ENCODE assay signal across 1 cellular context in genomic region chr19:15072930-15073647, GRCh38.
TF ChIP-seq lines count a peak whose summit lies in the region.

No MANE protein-coding gene starts in this region.

TF ChIP-seq in HepG2, 621 proteins besides CTCF, POLR2A, EP300 and RAD21 (continued from another document and continues in another):
- no peak for TF ChIP-seq PRMT3 (CRISPR knock-in tag; IDR thresholded peaks at IDR 0.05; ENCODE audit: borderline replicate concordance, low read depth)
- TF ChIP-seq FOXA1 (IDR thresholded peaks at IDR 0.05) = no peak
- TF ChIP-seq FOXA1 (CRISPR knock-in tag; IDR thresholded peaks at IDR 0.05) = no peak
- no peak for TF ChIP-seq ZNF160 (CRISPR knock-in tag; IDR thresholded peaks at IDR 0.05)
- TF ChIP-seq SP2 (CRISPR knock-in tag; IDR thresholded peaks at IDR 0.05) = no peak
- 0 out of 2 replicates have a peak, but pooled peaks have one; percentile 30 for TF ChIP-seq SPEN (CRISPR knock-in tag; IDR thresholded peaks at IDR 0.05; ENCODE audit: low read depth)
- no peak for TF ChIP-seq GPBP1L1 (CRISPR knock-in tag; IDR thresholded peaks at IDR 0.05)
- peak; percentile 61; the same call in 1 of the 2 replicates for TF ChIP-seq ZNF556 (CRISPR knock-in tag; IDR thresholded peaks at IDR 0.05; ENCODE audit: borderline replicate concordance)
- peak; percentile 56; the same call in 1 of the 2 replicates for TF ChIP-seq SKIL (CRISPR knock-in tag; IDR thresholded peaks at IDR 0.05; ENCODE audit: borderline replicate concordance)
- no peak for TF ChIP-seq JDP2 (CRISPR knock-in tag; IDR thresholded peaks at IDR 0.05; ENCODE audit: borderline replicate concordance)
- no peak for TF ChIP-seq ZKSCAN5 (CRISPR knock-in tag; IDR thresholded peaks at IDR 0.05)
- no peak for TF ChIP-seq HNRNPLL (IDR thresholded peaks at IDR 0.05; ENCODE audit: low read depth, low read length, poor library complexity, severe bottlenecking)
- TF ChIP-seq ZNF605 (CRISPR knock-in tag; IDR thresholded peaks at IDR 0.05) = peak; percentile 22; the same call in 1 of the 2 replicates
- TF ChIP-seq ARID5B (CRISPR knock-in tag; IDR thresholded peaks at IDR 0.05) = peak; percentile 29; the same call in 1 of the 2 replicates
- TF ChIP-seq PAXIP1 (CRISPR knock-in tag; conservative IDR thresholded peaks at IDR 0.05) = peak; percentile 76
- TF ChIP-seq ZNF354B (CRISPR knock-in tag; IDR thresholded peaks at IDR 0.05) = no peak
- TF ChIP-seq ZNF784 (CRISPR knock-in tag; IDR thresholded peaks at IDR 0.05; ENCODE audit: borderline replicate concordance) = no peak
- peak; percentile 16; the same call in 1 of the 2 replicates for TF ChIP-seq TARDBP (CRISPR knock-in tag; IDR thresholded peaks at IDR 0.05)
- no peak for TF ChIP-seq ZNF225 (CRISPR knock-in tag; IDR thresholded peaks at IDR 0.05)
- peak; percentile 70; the same call in 1 of the 2 replicates for TF ChIP-seq ZNF761 (CRISPR knock-in tag; conservative IDR thresholded peaks at IDR 0.05)
- peak; percentile 36; the same call in 1 of the 2 replicates for TF ChIP-seq NR2F6 (IDR thresholded peaks at IDR 0.05)
- TF ChIP-seq NR2F6 (CRISPR knock-in tag; IDR thresholded peaks at IDR 0.05) = peak; percentile 58; the same call in 1 of the 2 replicates
- TF ChIP-seq RCOR2 (CRISPR knock-in tag; IDR thresholded peaks at IDR 0.05) = 0 out of 2 replicates have a peak, but pooled peaks have one; percentile 22
- peak; percentile 43; the same call in 1 of the 2 replicates for TF ChIP-seq SALL1 (CRISPR knock-in tag; IDR thresholded peaks at IDR 0.05)
- TF ChIP-seq ESRRA (CRISPR knock-in tag; IDR thresholded peaks at IDR 0.05; ENCODE audit: low read depth) = peak; percentile 46; the same call in 1 of the 2 replicates
- 0 out of 2 replicates have a peak, but pooled peaks have one; percentile 36 for TF ChIP-seq ZNF503 (CRISPR knock-in tag; IDR thresholded peaks at IDR 0.05)
- peak; percentile 64 for TF ChIP-seq POGZ (CRISPR knock-in tag; IDR thresholded peaks at IDR 0.05)
- TF ChIP-seq TCF7 (IDR thresholded peaks at IDR 0.05; ENCODE audit: low read depth) = peak; percentile 31; the same call in 1 of the 2 replicates
- TF ChIP-seq ZNF414 (CRISPR knock-in tag; IDR thresholded peaks at IDR 0.05) = no peak
- no peak for TF ChIP-seq PLRG1 (conservative IDR thresholded peaks at IDR 0.05)
- TF ChIP-seq ATF5 (CRISPR knock-in tag; IDR thresholded peaks at IDR 0.05; ENCODE audit: low read depth) = no peak
- no peak for TF ChIP-seq ZFP41 (CRISPR knock-in tag; IDR thresholded peaks at IDR 0.05; ENCODE audit: borderline replicate concordance)
- no peak for TF ChIP-seq DDIT3 (CRISPR knock-in tag; IDR thresholded peaks at IDR 0.05)
- peak; percentile 77; the same call in 1 of the 2 replicates for TF ChIP-seq ETV5 (CRISPR knock-in tag; IDR thresholded peaks at IDR 0.05; ENCODE audit: borderline replicate concordance)
- TF ChIP-seq ZBTB20 (CRISPR knock-in tag; IDR thresholded peaks at IDR 0.05; ENCODE audit: borderline replicate concordance, low read depth) = 0 out of 2 replicates have a peak, but pooled peaks have one; percentile 22
- TF ChIP-seq NFE2L1 (CRISPR knock-in tag; IDR thresholded peaks at IDR 0.05; ENCODE audit: borderline replicate concordance) = no peak
- TF ChIP-seq GABPB1 (CRISPR knock-in tag; IDR thresholded peaks at IDR 0.05) = no peak
- peak; percentile 78 for TF ChIP-seq TEAD3 (CRISPR knock-in tag; optimal IDR thresholded peaks at IDR 0.05; ENCODE audit: borderline replicate concordance)
- no peak for TF ChIP-seq ZNF335 (CRISPR knock-in tag; IDR thresholded peaks at IDR 0.05)
- TF ChIP-seq ZFYVE20 (CRISPR knock-in tag; IDR thresholded peaks at IDR 0.05; ENCODE audit: borderline replicate concordance, low read depth) = no peak
- peak; percentile 35; the same call in 1 of the 2 replicates for TF ChIP-seq ZNF574 (CRISPR knock-in tag; IDR thresholded peaks at IDR 0.05)
- no peak for TF ChIP-seq MTERF4 (CRISPR knock-in tag; IDR thresholded peaks at IDR 0.05)
- TF ChIP-seq ZBTB8A (CRISPR knock-in tag; IDR thresholded peaks at IDR 0.05; ENCODE audit: borderline replicate concordance, low read depth) = no peak
